Comparison of ENCODE assay signal across 9 cellular contexts in the genomic region with DNA sequence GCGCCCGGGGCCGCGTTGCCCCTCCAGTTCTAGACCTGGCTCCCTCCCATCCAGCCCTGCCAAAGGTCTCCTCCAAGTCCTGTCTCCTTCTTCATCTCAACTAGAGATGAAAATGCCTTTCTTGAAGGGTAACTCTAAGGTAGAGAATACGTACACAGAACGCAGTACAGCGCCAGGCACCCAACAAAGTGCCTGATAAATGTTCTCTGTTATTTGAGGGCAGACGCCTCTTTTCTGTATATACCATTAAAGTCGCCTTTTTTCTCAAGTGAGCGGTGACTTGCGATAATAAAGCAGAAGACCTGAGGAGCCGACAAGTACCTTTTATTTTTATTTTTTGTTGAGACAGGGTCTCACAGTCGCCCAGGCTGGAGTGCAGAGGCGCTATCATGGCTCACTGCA. TPM values are rescaled to one million over a fixed set of nuclear protein-coding genes. Genes with fewer than 3 reads are reported as not detected.
DNase-seq lines count a peak whose midpoint lies in the region; ATAC-seq, FAIRE-seq and TF ChIP-seq lines count a peak whose summit lies in the region.
"Had no signal": no experiment of that assay in that cellular context is flagged by ENCODE, and none has a peak within 500 bp of the region (broad histone marks: within the 10 kb centered on the region; RNA-seq: fewer than 3 reads in every experiment).

No MANE protein-coding gene starts in this region.

- POLR2A ChIA-PET in SK-N-SH (lab: Yijun Ruan, JAX): interaction anchor here (0.9 to 1.5 kb wide), 3 partner anchors 9 to 19 kb away, joined by 3 to 7 read pairs (median 3); no protein-coding TSS in a partner anchor

- no peak for TF ChIP-seq CTCF in SK-N-SH (IDR thresholded peaks at IDR 0.05)
- TF ChIP-seq CTCF in kidney (IDR thresholded peaks at IDR 0.05; ENCODE audit: borderline replicate concordance, extremely low read depth, insufficient read depth): no peak

- H3K27me3 Mint-ChIP-seq in activated naive CD8-positive, alpha-beta T cell: no peaks in the 10 kb centered on the region

- no peaks in the 10 kb centered on the region for H3K27me3 ChIP-seq in SK-N-SH (ENCODE audit: insufficient read depth)

- TF ChIP-seq EP300 in SK-N-SH (IDR thresholded peaks at IDR 0.05; ENCODE audit: borderline replicate concordance in 1 of 2, low read depth in 1 of 2, low read length in 1 of 2): no peak

- H3K36me3 Mint-ChIP-seq in activated naive CD8-positive, alpha-beta T cell: no peaks in the 10 kb centered on the region

- TF ChIP-seq RAD21 in SK-N-SH (IDR thresholded peaks at IDR 0.05; ENCODE audit: low read length): no peak

- H3K9me3 ChIP-seq in SK-N-SH: no peaks in the 10 kb centered on the region
- no peaks in the 10 kb centered on the region for H3K9me3 ChIP-seq in kidney (ENCODE audit: control insufficient read depth in 1 of 2, low read length in 2 of 2)

- H3K4me2 ChIP-seq in SK-N-SH: peak overlapping the region; percentile 98

- peak overlapping the region; percentile 100 for H2AFZ ChIP-seq in SK-N-SH (ENCODE audit: low read depth)

- WGBS in SK-N-SH (ENCODE audit: low lambda C conversion rate): 51% methylated on average over 14 of the region's 14 CpGs

- DNase-seq in SK-N-SH (no peak), kidney (no peak), substantia nigra (lab: John Stamatoyannopoulos, UW) (no peak), NCI-H526 (lab: John Stamatoyannopoulos, UW) (no peak), DMS 273 treated with DMSO at 0.1 percent for 48 hours (lab: John Stamatoyannopoulos, UW) (no peak)

- no peak for FAIRE-seq in kidney (lab: Jason Lieb, UNC)
- FAIRE-seq: A204.1 had no signal

- peaks cover 65% of the 10 kb centered on the region for H3K79me2 ChIP-seq in SK-N-SH (ENCODE audit: insufficient read depth)

- peak overlapping the region; percentile 64 for H3K27ac Mint-ChIP-seq in activated naive CD8-positive, alpha-beta T cell

- H3K9ac ChIP-seq in SK-N-SH (peak overlapping the region; percentile 90; the same call in 1 of the 2 replicates), kidney (ENCODE audit: low read length in 2 of 2) (peak overlapping the region in 1 of 2 donors; percentile 80)

- peak overlapping the region; percentile 89 for H3K4me3 Mint-ChIP-seq in activated naive CD8-positive, alpha-beta T cell

- H3K36me3 ChIP-seq in SK-N-SH (replicated peaks in 1 of 2; ENCODE audit: control insufficient read depth in 1 of 2, insufficient read depth in 2 of 2, low read length in 1 of 2) (peaks cover 0 to 17% of the 10 kb centered on the region in 2 experiments), kidney (ENCODE audit: control insufficient read depth in 1 of 2, insufficient read depth in 2 of 2, low read length in 2 of 2) (no peaks in the 10 kb centered on the region)

- no peaks in the 10 kb centered on the region for H3K9me3 Mint-ChIP-seq in activated naive CD8-positive, alpha-beta T cell (ENCODE audit: low read depth)

- peaks cover 21% of the 10 kb centered on the region for H3F3A ChIP-seq in SK-N-SH (replicated peaks; ENCODE audit: insufficient read depth)

- H3K4me1 ChIP-seq in SK-N-SH (ENCODE audit: control insufficient read depth in 1 of 2, insufficient read depth in 2 of 2, low read depth in 1 of 2, low read length in 1 of 2): peaks cover 7 to 14% of the 10 kb centered on the region in 2 experiments; a peak in 3 of 4 replicates
- H3K4me1 ChIP-seq in kidney (ENCODE audit: control insufficient read depth in 1 of 2, insufficient read depth in 1 of 2, low read depth in 1 of 2, low read length in 2 of 2): peaks cover 3 to 7% of the 10 kb centered on the region in 2 donors

- H3K9me2 ChIP-seq in SK-N-SH: no peaks in the 10 kb centered on the region

- H4K20me1 ChIP-seq in SK-N-SH (ENCODE audit: insufficient read depth): peaks cover 25% of the 10 kb centered on the region

- H3K27ac ChIP-seq in SK-N-SH (ENCODE audit: low read depth in 2 of 2, low read length in 1 of 2) (peak overlapping the region in 1 of 2 experiments; percentile 89; a peak in 2 of 4 replicates), kidney (ENCODE audit: low read depth in 2 of 2, low read length in 2 of 2) (peak overlapping the region; percentile 93 to 98), substantia nigra (ENCODE audit: low read depth, low read length, poor library complexity, severe bottlenecking) (peak overlapping the region; percentile 92)

- no peak for ATAC-seq in SK-N-SH treated with all-trans-retinoic acid at 6 μM for 48 hours
- ATAC-seq in GM18861 (IDR thresholded peaks at IDR 0.05; ENCODE audit: unreplicated experiment): no peak

- CTCF ChIA-PET in SK-N-SH (lab: Yijun Ruan, JAX): interaction anchor here (0.6 to 6.0 kb wide), 4 partner anchors 16 to 258 kb away, joined by 3 to 27 read pairs (median 3); no protein-coding TSS in a partner anchor

- peak overlapping the region; percentile 73 to 78 for H3K4me3 ChIP-seq in SK-N-SH (ENCODE audit: low read depth in 2 of 2, low read length in 1 of 2)
- H3K4me3 ChIP-seq in kidney (ENCODE audit: low read length in 2 of 2): peak overlapping the region; percentile 64 to 87

- peaks cover 26% of the 10 kb centered on the region for H3K4me1 Mint-ChIP-seq in activated naive CD8-positive, alpha-beta T cell (ENCODE audit: low read depth)

- intact Hi-C loops in kidney (cut with DNase I): no loop called here

TF ChIP-seq in SK-N-SH, 30 proteins besides CTCF, POLR2A, EP300 and RAD21 (continues in another document):
- TF ChIP-seq, protein P1, sequence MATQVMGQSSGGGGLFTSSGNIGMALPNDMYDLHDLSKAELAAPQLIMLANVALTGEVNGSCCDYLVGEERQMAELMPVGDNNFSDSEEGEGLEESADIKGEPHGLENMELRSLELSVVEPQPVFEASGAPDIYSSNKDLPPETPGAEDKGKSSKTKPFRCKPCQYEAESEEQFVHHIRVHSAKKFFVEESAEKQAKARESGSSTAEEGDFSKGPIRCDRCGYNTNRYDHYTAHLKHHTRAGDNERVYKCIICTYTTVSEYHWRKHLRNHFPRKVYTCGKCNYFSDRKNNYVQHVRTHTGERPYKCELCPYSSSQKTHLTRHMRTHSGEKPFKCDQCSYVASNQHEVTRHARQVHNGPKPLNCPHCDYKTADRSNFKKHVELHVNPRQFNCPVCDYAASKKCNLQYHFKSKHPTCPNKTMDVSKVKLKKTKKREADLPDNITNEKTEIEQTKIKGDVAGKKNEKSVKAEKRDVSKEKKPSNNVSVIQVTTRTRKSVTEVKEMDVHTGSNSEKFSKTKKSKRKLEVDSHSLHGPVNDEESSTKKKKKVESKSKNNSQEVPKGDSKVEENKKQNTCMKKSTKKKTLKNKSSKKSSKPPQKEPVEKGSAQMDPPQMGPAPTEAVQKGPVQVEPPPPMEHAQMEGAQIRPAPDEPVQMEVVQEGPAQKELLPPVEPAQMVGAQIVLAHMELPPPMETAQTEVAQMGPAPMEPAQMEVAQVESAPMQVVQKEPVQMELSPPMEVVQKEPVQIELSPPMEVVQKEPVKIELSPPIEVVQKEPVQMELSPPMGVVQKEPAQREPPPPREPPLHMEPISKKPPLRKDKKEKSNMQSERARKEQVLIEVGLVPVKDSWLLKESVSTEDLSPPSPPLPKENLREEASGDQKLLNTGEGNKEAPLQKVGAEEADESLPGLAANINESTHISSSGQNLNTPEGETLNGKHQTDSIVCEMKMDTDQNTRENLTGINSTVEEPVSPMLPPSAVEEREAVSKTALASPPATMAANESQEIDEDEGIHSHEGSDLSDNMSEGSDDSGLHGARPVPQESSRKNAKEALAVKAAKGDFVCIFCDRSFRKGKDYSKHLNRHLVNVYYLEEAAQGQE (IDR thresholded peaks at IDR 0.05; ENCODE audit: low read depth, low read length): no peak
- no peak for TF ChIP-seq FOXM1 (IDR thresholded peaks at IDR 0.05; ENCODE audit: low read depth)
- TF ChIP-seq GABPA (IDR thresholded peaks at IDR 0.05; ENCODE audit: low read depth): no peak

TF ChIP-seq in SK-N-SH treated with all-trans-retinoic acid at 6 μM for 48 hours, 23 proteins besides CTCF, POLR2A, EP300 and RAD21 (continues in another document):
- TF ChIP-seq SNAI2 (CRISPR knock-in tag; IDR thresholded peaks at IDR 0.05): no peak
- TF ChIP-seq, protein P2, sequence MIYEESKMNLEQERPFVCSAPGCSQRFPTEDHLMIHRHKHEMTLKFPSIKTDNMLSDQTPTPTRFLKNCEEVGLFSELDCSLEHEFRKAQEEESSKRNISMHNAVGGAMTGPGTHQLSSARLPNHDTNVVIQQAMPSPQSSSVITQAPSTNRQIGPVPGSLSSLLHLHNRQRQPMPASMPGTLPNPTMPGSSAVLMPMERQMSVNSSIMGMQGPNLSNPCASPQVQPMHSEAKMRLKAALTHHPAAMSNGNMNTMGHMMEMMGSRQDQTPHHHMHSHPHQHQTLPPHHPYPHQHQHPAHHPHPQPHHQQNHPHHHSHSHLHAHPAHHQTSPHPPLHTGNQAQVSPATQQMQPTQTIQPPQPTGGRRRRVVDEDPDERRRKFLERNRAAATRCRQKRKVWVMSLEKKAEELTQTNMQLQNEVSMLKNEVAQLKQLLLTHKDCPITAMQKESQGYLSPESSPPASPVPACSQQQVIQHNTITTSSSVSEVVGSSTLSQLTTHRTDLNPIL (CRISPR knock-in tag; IDR thresholded peaks at IDR 0.05; ENCODE audit: low read depth): no peak
- TF ChIP-seq ZNF70 (CRISPR knock-in tag; IDR thresholded peaks at IDR 0.05): no peak
- TF ChIP-seq TOX (CRISPR knock-in tag; IDR thresholded peaks at IDR 0.05; ENCODE audit: borderline replicate concordance): no peak
- TF ChIP-seq RARB (CRISPR knock-in tag; IDR thresholded peaks at IDR 0.05): no peak
- TF ChIP-seq TCF4 (CRISPR knock-in tag; IDR thresholded peaks at IDR 0.05; ENCODE audit: borderline replicate concordance): no peak
- TF ChIP-seq PPARA (CRISPR knock-in tag; IDR thresholded peaks at IDR 0.05; ENCODE audit: borderline replicate concordance): no peak

RNA-seq across cellular contexts. Expression of a gene that starts 0.8 kb away (rescaled TPM):
- 198 and 240 TPM in 2 replicates for polyA plus RNA-seq in SK-N-SH (2012; rRNA removed)
- polyA plus RNA-seq in SK-N-SH (2012; cell fraction: cytosol; rRNA removed): 246 and 266 TPM in 2 replicates
- 41.2 and 84.3 TPM in 2 replicates for polyA plus RNA-seq in SK-N-SH (2012; cell fraction: nucleus; rRNA removed)
- total RNA-seq in kidney: 192 TPM
- polyA plus RNA-seq in kidney (ENCODE audit: insufficient read depth, low read depth, low replicate concordance): 122 TPM

RNA-seq across cellular contexts. Expression of a gene that starts 17.7 kb away (rescaled TPM):
- 80.3 and 102 TPM in 2 replicates for polyA plus RNA-seq in SK-N-SH (2012; rRNA removed)
- polyA plus RNA-seq in SK-N-SH (2012; cell fraction: cytosol; rRNA removed): 74.7 and 84.2 TPM in 2 replicates
- polyA plus RNA-seq in SK-N-SH (2012; cell fraction: nucleus; rRNA removed): 84.8 and 88.0 TPM in 2 replicates
- 104 TPM for total RNA-seq in kidney
- 55.6 TPM for polyA plus RNA-seq in kidney (ENCODE audit: insufficient read depth, low read depth, low replicate concordance)

RNA-seq across cellular contexts. Expression of a gene that starts 17.7 kb away (rescaled TPM):
- polyA plus RNA-seq in SK-N-SH (2012; rRNA removed) (1.4 and 1.7 TPM in 2 replicates), kidney (ENCODE audit: insufficient read depth, low read depth, low replicate concordance) (0.56 TPM)
- polyA plus RNA-seq in SK-N-SH (2012; cell fraction: cytosol; rRNA removed): 1.1 and 1.7 TPM in 2 replicates
- polyA plus RNA-seq in SK-N-SH (2012; cell fraction: nucleus; rRNA removed): 1.4 and 1.6 TPM in 2 replicates
- total RNA-seq in kidney: 17.2 TPM
